In the genomic region with DNA sequence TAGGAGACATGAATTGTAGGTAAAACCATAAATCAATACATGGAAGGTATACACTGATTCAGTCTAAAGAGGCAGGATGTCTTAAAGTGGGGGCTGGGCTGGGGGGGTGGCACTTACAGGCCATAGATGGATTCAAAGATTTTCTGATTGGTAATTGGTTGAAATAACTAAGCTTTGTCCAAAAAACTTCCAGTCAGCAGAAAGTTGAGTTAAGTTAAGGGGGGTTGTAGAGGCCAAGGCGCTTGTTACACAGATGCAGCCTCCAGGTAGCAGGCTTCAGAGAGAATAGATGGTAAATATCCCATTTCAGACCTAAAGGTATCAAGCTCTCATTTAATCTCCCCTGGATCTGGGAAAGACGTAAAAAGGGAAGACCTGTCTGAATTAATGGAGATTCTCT, we compare ENCODE assay signal across 10 cellular contexts.
"Had no signal": no experiment of that assay in that cellular context is flagged by ENCODE, and none has a peak within 500 bp of the region (broad histone marks: within the 10 kb centered on the region; RNA-seq: fewer than 3 reads in every experiment).

No MANE protein-coding gene starts in this region.

- H3K27ac ChIP-seq: GM23248 had no signal

- H3K9ac ChIP-seq: GM23248 had no signal

- H3K4me3 ChIP-seq: GM23248, GM23338, HAP-1 had no signal

- H2AFZ ChIP-seq: GM23248 had no signal

- H3K9me3 Mint-ChIP-seq: GM23338, H9 had no signal

- DNase-seq: GM23248, GOT3, H7, H9, HCEC 1CT had no signal

- H3K27ac Mint-ChIP-seq: GM23338, H9 had no signal

- H3K4me2 ChIP-seq: GM23338 had no signal

- H3K9me3 ChIP-seq: HAP-1 had no signal

- H3K4me3 Mint-ChIP-seq: GM23338, H9 had no signal

- FAIRE-seq: H1, H54 had no signal

- ATAC-seq: GM23338, HCT116 had no signal

- H3K36me3 ChIP-seq: HAP-1 had no signal
